11 cellular contexts compared by ENCODE assay signal in the genomic region with DNA sequence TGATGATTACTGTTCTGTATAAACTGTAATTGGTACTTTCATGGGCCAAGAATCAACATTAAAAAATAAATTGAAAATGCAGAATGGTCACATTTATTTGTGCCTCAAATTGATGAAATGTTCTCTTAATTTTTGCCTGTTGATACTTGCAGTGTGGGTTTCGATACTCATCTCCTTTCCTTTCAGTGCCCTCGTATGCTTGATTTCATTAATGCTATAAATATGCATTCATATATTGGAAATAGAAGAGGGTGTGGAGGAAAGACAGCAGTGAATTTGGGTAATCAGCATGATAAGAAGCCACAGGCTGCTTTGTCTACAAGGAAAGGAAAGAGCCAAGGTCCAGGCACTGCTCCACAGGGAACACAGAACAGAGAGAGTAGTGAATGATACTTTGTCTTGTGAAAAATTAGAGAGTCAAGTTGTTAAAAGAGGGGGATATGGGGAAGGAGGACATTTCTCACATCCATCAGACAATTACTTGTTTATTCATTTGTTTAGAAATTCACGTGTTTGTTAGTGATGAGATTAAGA. TPM values are rescaled to one million over a fixed set of nuclear protein-coding genes. Genes with fewer than 3 reads are reported as not detected.
A peak's percentile ranks its signal among the peaks of the same experiment; 100 is the strongest.
DNase-seq lines count a peak whose midpoint lies in the region; ATAC-seq, FAIRE-seq and TF ChIP-seq lines count a peak whose summit lies in the region.
"Had no signal": no experiment of that assay in that cellular context is flagged by ENCODE, and none has a peak within 500 bp of the region (broad histone marks: within the 10 kb centered on the region; RNA-seq: fewer than 3 reads in every experiment).

No MANE protein-coding gene starts in this region.

- H3K36me3 ChIP-seq in keratinocyte (ENCODE audit: control insufficient read depth in 2 of 2, extremely low read depth in 1 of 2, insufficient read depth in 2 of 2, low read length in 2 of 2): no peaks in the 10 kb centered on the region

- H4K20me1 ChIP-seq in keratinocyte (ENCODE audit: control insufficient read depth, extremely low read depth, insufficient read depth, low read length): no peaks in the 10 kb centered on the region

- no peaks in the 10 kb centered on the region for H3K9me3 ChIP-seq in keratinocyte (ENCODE audit: control insufficient read depth, low read depth, low read length)

- H3K9ac ChIP-seq in keratinocyte (ENCODE audit: control insufficient read depth, extremely low read depth, insufficient read depth, low read length): peak overlapping the region; percentile 94

- no peaks in the 10 kb centered on the region for H3K9me1 ChIP-seq in keratinocyte (ENCODE audit: control insufficient read depth, extremely low read depth, insufficient read depth, low read length)

- H3K27me3 ChIP-seq in keratinocyte (ENCODE audit: control insufficient read depth, extremely low read depth, insufficient read depth, low read length): no peaks in the 10 kb centered on the region

- peak overlapping the region; percentile 90 for H3K27ac ChIP-seq in keratinocyte (ENCODE audit: control insufficient read depth, insufficient read depth, low read length)
- H3K27ac ChIP-seq: HL-60, SK-N-MC had no signal

- H3K9me3 Mint-ChIP-seq in activated CD4-positive, alpha-beta T cell treated with anti-CD3 and anti-CD28 coated beads, Interleukin-2, amount 10 ng/mL, durations not matched to agents 24 days and 14 days: peaks cover 16% of the 10 kb centered on the region
- H3K9me3 Mint-ChIP-seq in activated T-helper 1 cell treated with anti-CD3 and anti-CD28 coated beads, Interleukin-12 subunit alpha, Interleukin-12 subunit beta, Interleukin-2, Interleukin-4 antibody, amounts not matched to agents 30 ng/mL and 10 ng/mL and 1 ng/mL, durations not matched to agents 14 hours and 24 hours and 36 hours: peaks cover 16% of the 10 kb centered on the region
- no peaks in the 10 kb centered on the region for H3K9me3 Mint-ChIP-seq in stimulated activated memory B cell treated with anti-CD40 and anti-IgM and Interleukin-4, amounts not matched to agents 10 μg/mL and 1 μg/mL and 100 μg/mL, for 72 hours

- peak; percentile 75 for FAIRE-seq in keratinocyte (lab: Jason Lieb, UNC)

- peak overlapping the region; percentile 90 for H3K4me2 ChIP-seq in keratinocyte (ENCODE audit: control insufficient read depth, extremely low read depth, insufficient read depth, low read depth, low read length)

- TF ChIP-seq CTCF in keratinocyte (optimal IDR thresholded peaks at IDR 0.05 in 1 of 3, IDR thresholded peaks at IDR 0.05 in 1 of 3, conservative IDR thresholded peaks at IDR 0.05 in 1 of 3; ENCODE audit: extremely low read depth in 1 of 3, insufficient read depth in 2 of 3, low read length in 3 of 3): no peak

- intact Hi-C loops in activated CD4-positive, alpha-beta T cell treated with anti-CD3 and anti-CD28 coated beads, Interleukin-2, amount 10 ng/mL, durations not matched to agents 24 days and 14 days (cut with micrococcal nuclease): loop anchor here (2.0 to 10.0 kb wide), 4 partner anchors 191 to 1435 kb away; a partner anchor contains a TSS
- intact Hi-C loops in activated T-helper 1 cell treated with anti-CD3 and anti-CD28 coated beads, Interleukin-12 subunit alpha, Interleukin-12 subunit beta, Interleukin-2, Interleukin-4 antibody, amounts not matched to agents 30 ng/mL and 10 ng/mL and 1 ng/mL, durations not matched to agents 14 hours and 24 hours and 36 hours (cut with micrococcal nuclease): loop anchor here (2.0 to 10.0 kb wide), 3 partner anchors 511 to 1295 kb away; a partner anchor contains a TSS

- peaks cover 13% of the 10 kb centered on the region for H3K4me1 ChIP-seq in keratinocyte (ENCODE audit: control insufficient read depth, extremely low read depth, insufficient read depth, low read length)

- peaks cover 36% of the 10 kb centered on the region for H3K36me3 Mint-ChIP-seq in activated CD4-positive, alpha-beta T cell treated with anti-CD3 and anti-CD28 coated beads, Interleukin-2, amount 10 ng/mL, durations not matched to agents 24 days and 14 days (ENCODE audit: low read depth)
- peaks cover 24% of the 10 kb centered on the region for H3K36me3 Mint-ChIP-seq in activated T-helper 1 cell treated with anti-CD3 and anti-CD28 coated beads, Interleukin-12 subunit alpha, Interleukin-12 subunit beta, Interleukin-2, Interleukin-4 antibody, amounts not matched to agents 30 ng/mL and 10 ng/mL and 1 ng/mL, durations not matched to agents 14 hours and 24 hours and 36 hours (ENCODE audit: low read depth)
- no peaks in the 10 kb centered on the region for H3K36me3 Mint-ChIP-seq in stimulated activated memory B cell treated with anti-CD40 and anti-IgM and Interleukin-4, amounts not matched to agents 10 μg/mL and 1 μg/mL and 100 μg/mL, for 72 hours

- peak overlapping the region; percentile 96 for H3K27ac Mint-ChIP-seq in activated CD4-positive, alpha-beta T cell treated with anti-CD3 and anti-CD28 coated beads, Interleukin-2, amount 10 ng/mL, durations not matched to agents 24 days and 14 days
- peak overlapping the region; percentile 88 for H3K27ac Mint-ChIP-seq in activated T-helper 1 cell treated with anti-CD3 and anti-CD28 coated beads, Interleukin-12 subunit alpha, Interleukin-12 subunit beta, Interleukin-2, Interleukin-4 antibody, amounts not matched to agents 30 ng/mL and 10 ng/mL and 1 ng/mL, durations not matched to agents 14 hours and 24 hours and 36 hours
- H3K27ac Mint-ChIP-seq in stimulated activated memory B cell treated with anti-CD40 and anti-IgM and Interleukin-4, amounts not matched to agents 10 μg/mL and 1 μg/mL and 100 μg/mL, for 72 hours: peak overlapping the region; percentile 2

- ATAC-seq in stimulated activated memory B cell treated with anti-CD40 and anti-IgM and Interleukin-4, amounts not matched to agents 10 μg/mL and 1 μg/mL and 100 μg/mL, for 72 hours: no peak
- no peak for ATAC-seq in HG02798 (IDR thresholded peaks at IDR 0.05; ENCODE audit: poor library complexity, unreplicated experiment)

- H3K79me2 ChIP-seq in keratinocyte (ENCODE audit: control insufficient read depth, insufficient read depth, low read length): no peaks in the 10 kb centered on the region

- H3K27me3 Mint-ChIP-seq in activated CD4-positive, alpha-beta T cell treated with anti-CD3 and anti-CD28 coated beads, Interleukin-2, amount 10 ng/mL, durations not matched to agents 24 days and 14 days: no peaks in the 10 kb centered on the region
- H3K27me3 Mint-ChIP-seq in activated T-helper 1 cell treated with anti-CD3 and anti-CD28 coated beads, Interleukin-12 subunit alpha, Interleukin-12 subunit beta, Interleukin-2, Interleukin-4 antibody, amounts not matched to agents 30 ng/mL and 10 ng/mL and 1 ng/mL, durations not matched to agents 14 hours and 24 hours and 36 hours (ENCODE audit: insufficient read depth): peaks cover 1% of the 10 kb centered on the region
- H3K27me3 Mint-ChIP-seq in stimulated activated memory B cell treated with anti-CD40 and anti-IgM and Interleukin-4, amounts not matched to agents 10 μg/mL and 1 μg/mL and 100 μg/mL, for 72 hours: no peaks in the 10 kb centered on the region

- peak overlapping the region; percentile 83 for H3K4me3 Mint-ChIP-seq in activated CD4-positive, alpha-beta T cell treated with anti-CD3 and anti-CD28 coated beads, Interleukin-2, amount 10 ng/mL, durations not matched to agents 24 days and 14 days
- peak overlapping the region; percentile 90 for H3K4me3 Mint-ChIP-seq in activated T-helper 1 cell treated with anti-CD3 and anti-CD28 coated beads, Interleukin-12 subunit alpha, Interleukin-12 subunit beta, Interleukin-2, Interleukin-4 antibody, amounts not matched to agents 30 ng/mL and 10 ng/mL and 1 ng/mL, durations not matched to agents 14 hours and 24 hours and 36 hours
- no peak overlapping the region for H3K4me3 Mint-ChIP-seq in stimulated activated memory B cell treated with anti-CD40 and anti-IgM and Interleukin-4, amounts not matched to agents 10 μg/mL and 1 μg/mL and 100 μg/mL, for 72 hours

- dilution Hi-C loops in keratinocyte (cut with MboI; ENCODE audit: extremely low pct_ligation_motif_present, low sequenced_read_pairs): no loop called here

- DNase-seq in activated CD4-positive, alpha-beta T cell treated with anti-CD3 and anti-CD28 coated beads, Interleukin-2, amount 10 ng/mL, durations not matched to agents 24 days and 14 days: no peak
- no peak for DNase-seq in activated CD4-positive, alpha-beta T cell treated with anti-CD3 and anti-CD28 coated beads, Interleukin-2, amount 50 U/mL, for 1 hour
- no peak for DNase-seq in activated T-helper 1 cell treated with anti-CD3 and anti-CD28 coated beads, Interleukin-12 subunit alpha, Interleukin-12 subunit beta, Interleukin-2, Interleukin-4 antibody, amounts not matched to agents 30 ng/mL and 10 ng/mL and 1 ng/mL, durations not matched to agents 14 hours and 24 hours and 36 hours (ENCODE audit: low spot score)
- DNase-seq in keratinocyte (ENCODE audit: low read depth, low spot score) (no peak), NCI-H2196 treated with DMSO at 0.1 percent for 48 hours (lab: John Stamatoyannopoulos, UW; ENCODE audit: unreplicated experiment) (no peak)
- DNase-seq in stimulated activated CD4-positive, alpha-beta T cell treated with anti-CD3 and anti-CD28 coated beads, Interleukin-4, amount 100 ng/mL, for 24 hours: no peak
- DNase-seq: NCI-H2029 treated with DMSO at 0.1 percent for 48 hours had no signal

- peak overlapping the region; percentile 57 to 86 (median 80) for H3K4me3 ChIP-seq in keratinocyte (ENCODE audit: control insufficient read depth in 2 of 3, extremely low read depth in 1 of 3, insufficient read depth in 2 of 3, low read depth in 1 of 3, low read length in 3 of 3)

- H2AFZ ChIP-seq in keratinocyte (ENCODE audit: control insufficient read depth, low read length): peak overlapping the region; percentile 81

- peaks cover 44% of the 10 kb centered on the region for H3K4me1 Mint-ChIP-seq in activated CD4-positive, alpha-beta T cell treated with anti-CD3 and anti-CD28 coated beads, Interleukin-2, amount 10 ng/mL, durations not matched to agents 24 days and 14 days
- peaks cover 51% of the 10 kb centered on the region for H3K4me1 Mint-ChIP-seq in activated T-helper 1 cell treated with anti-CD3 and anti-CD28 coated beads, Interleukin-12 subunit alpha, Interleukin-12 subunit beta, Interleukin-2, Interleukin-4 antibody, amounts not matched to agents 30 ng/mL and 10 ng/mL and 1 ng/mL, durations not matched to agents 14 hours and 24 hours and 36 hours (ENCODE audit: low read depth)
- H3K4me1 Mint-ChIP-seq in stimulated activated memory B cell treated with anti-CD40 and anti-IgM and Interleukin-4, amounts not matched to agents 10 μg/mL and 1 μg/mL and 100 μg/mL, for 72 hours: peaks cover 15% of the 10 kb centered on the region

RNA-seq across cellular contexts. Expression of a gene that starts 1.0 kb away (rescaled TPM):
- 15.2 and 17.6 TPM in 2 replicates for total RNA-seq in activated CD4-positive, alpha-beta T cell treated with anti-CD3 and anti-CD28 coated beads, Interleukin-2, amount 10 ng/mL, durations not matched to agents 24 days and 14 days
- 10.6 and 15.2 TPM in 2 replicates for total RNA-seq in activated T-helper 1 cell treated with anti-CD3 and anti-CD28 coated beads, Interleukin-12 subunit alpha, Interleukin-12 subunit beta, Interleukin-2, Interleukin-4 antibody, amounts not matched to agents 30 ng/mL and 10 ng/mL and 1 ng/mL, durations not matched to agents 14 hours and 24 hours and 36 hours
- 33.1 to 44.6 TPM (median 38.9 TPM) in 3 replicates for polyA plus RNA-seq in keratinocyte
- 7.0 TPM for polyA plus RNA-seq in keratinocyte (2011; ENCODE audit: low read depth)
- 12.0 and 23.0 TPM in 2 replicates for polyA plus RNA-seq in keratinocyte (2011; cell fraction: cytosol; rRNA removed)
- 40.6 and 54.1 TPM in 2 replicates for polyA plus RNA-seq in keratinocyte (2011; cell fraction: nucleus; rRNA removed)
- polyA plus RNA-seq in keratinocyte (2012; ENCODE audit: low replicate concordance): 2.4 and 26.9 TPM in 2 replicates
- 8.8 to 82.5 TPM (median 74.1 TPM) in 3 replicates for polyA minus RNA-seq in keratinocyte
- polyA minus RNA-seq in keratinocyte (2011; cell fraction: cytosol; rRNA and poly(A)+ RNA removed): 24.9 TPM
- 43.4 and 95.2 TPM in 2 replicates for polyA minus RNA-seq in keratinocyte (2011; cell fraction: nucleus; rRNA and poly(A)+ RNA removed)

Comparison
In these comparisons a context has a peak if more than half of its experiments do, and no peak if none do; other contexts are left out.
1. H3K27ac Mint-ChIP-seq: peak in every context shown above with its lines; median percentile 96 in activated CD4-positive, alpha-beta T cell treated with anti-CD3 and anti-CD28 coated beads, Interleukin-2, amount 10 ng/mL, durations not matched to agents 24 days and 14 days; 88 in activated T-helper 1 cell treated with anti-CD3 and anti-CD28 coated beads, Interleukin-12 subunit alpha, Interleukin-12 subunit beta, Interleukin-2, Interleukin-4 antibody, amounts not matched to agents 30 ng/mL and 10 ng/mL and 1 ng/mL, durations not matched to agents 14 hours and 24 hours and 36 hours; 2 in stimulated activated memory B cell treated with anti-CD40 and anti-IgM and Interleukin-4, amounts not matched to agents 10 μg/mL and 1 μg/mL and 100 μg/mL, for 72 hours.